In genomic region chr11:68031136-68031459, GRCh38 we compare ENCODE assay signal across 8 cellular contexts. TPM values are rescaled to one million over a fixed set of nuclear protein-coding genes. Genes with fewer than 3 reads are reported as not detected.
A peak's percentile ranks its signal among the peaks of the same experiment; 100 is the strongest.
DNase-seq lines count a peak whose midpoint lies in the region; ATAC-seq, FAIRE-seq and TF ChIP-seq lines count a peak whose summit lies in the region.

No MANE protein-coding gene starts in this region.

- TF ChIP-seq RAD21 in A549 (conservative IDR thresholded peaks at IDR 0.05 in 1 of 2, IDR thresholded peaks at IDR 0.05 in 1 of 2) (no peak), IMR-90 (IDR thresholded peaks at IDR 0.05; ENCODE audit: low read length) (no peak)

- CTCF ChIA-PET in A549 (lab: Yijun Ruan, JAX): interaction anchor here (1.1 to 1.3 kb wide), 3 partner anchors 9 to 75 kb away, joined by 3 to 4 read pairs (median 3); no protein-coding TSS in a partner anchor
- CTCF ChIA-PET in IMR-90 (lab: Yijun Ruan, JAX): no interaction called here
- CTCF ChIA-PET in mammary epithelial cell (lab: Charles Lee; ENCODE audit: low non-redundant PET): no interaction called here

- H3K79me2 ChIP-seq in mammary epithelial cell (ENCODE audit: insufficient read depth, low read length): peaks cover 28% of the 10 kb centered on the region

- peak overlapping the region; percentile 82 for H4K5ac ChIP-seq in IMR-90 (ENCODE audit: low read depth, low read length)

- TF ChIP-seq POLR2A in A549 (IDR thresholded peaks at IDR 0.05; ENCODE audit: low read length): no peak
- no peak for TF ChIP-seq POLR2A in IMR-90 (IDR thresholded peaks at IDR 0.05; ENCODE audit: low read depth, low read length)

- 7% methylated on average over 10 of the region's 10 CpGs for WGBS in A549 (ENCODE audit: missing lambda C conversion rate)
- no CpG with 5 or more reads among the region's 10 CpGs for WGBS in IMR-90 (ENCODE audit: extremely low coverage in 2 of 2, insufficient read length in 1 of 2), 2 experiments
- 17% methylated on average over 5 of the region's 10 CpGs for WGBS in mammary epithelial cell (ENCODE audit: low coverage, missing lambda C conversion rate)
- 12 to 13% methylated on average over 10 of the region's 10 CpGs for WGBS in lung, 2 donors

- no peak for TF ChIP-seq EP300 in A549 (IDR thresholded peaks at IDR 0.05)

- H3K9ac ChIP-seq in IMR-90 (ENCODE audit: low read depth, low read length): peak overlapping the region; percentile 98
- H3K9ac ChIP-seq in mammary epithelial cell (ENCODE audit: insufficient read depth, low read length): peak overlapping the region; percentile 93

- no peak for FAIRE-seq in A549 (lab: Jason Lieb, UNC)

- H2AK9ac ChIP-seq in IMR-90 (replicated peaks; ENCODE audit: low read depth, low read length, poor library complexity): peak overlapping the region; percentile 97

- peaks cover 8% of the 10 kb centered on the region for H3K9me1 ChIP-seq in IMR-90 (ENCODE audit: insufficient read depth, low read length)

- H2BK5ac ChIP-seq in IMR-90 (ENCODE audit: low read depth, low read length, poor library complexity, severe bottlenecking): peak overlapping the region; percentile 63

- H3K23ac ChIP-seq in IMR-90 (ENCODE audit: low read depth, low read length): peak overlapping the region; percentile 68

- peak overlapping the region; percentile 49; the same call in 1 of the 2 replicates for H3K18ac ChIP-seq in IMR-90 (ENCODE audit: low read depth, low read length)

- H3K36me3 ChIP-seq in IMR-90 (ENCODE audit: control insufficient read depth, insufficient read depth, low read length) (peaks cover 9% of the 10 kb centered on the region), mammary epithelial cell (ENCODE audit: insufficient read depth, low read length) (peaks cover 9% of the 10 kb centered on the region), lung (ENCODE audit: control insufficient read depth in 2 of 2, insufficient read depth in 2 of 2, low read length in 2 of 2) (peaks cover 0 to 21% of the 10 kb centered on the region in 2 donors)

- peaks cover 33 to 61% of the 10 kb centered on the region in 2 experiments for H3K79me1 ChIP-seq in IMR-90 (ENCODE audit: low read depth in 1 of 2, low read length in 2 of 2)

- peak overlapping the region; percentile 83 for H3K56ac ChIP-seq in IMR-90 (ENCODE audit: extremely low read depth, insufficient read depth, low read length)

- H2AFZ ChIP-seq in IMR-90 (replicated peaks; ENCODE audit: low read length, poor library complexity) (peak overlapping the region; percentile 98), mammary epithelial cell (ENCODE audit: low read depth, low read length) (peak overlapping the region; percentile 93)

- peak overlapping the region; percentile 30; the same call in 1 of the 2 replicates for H2BK120ac ChIP-seq in IMR-90 (ENCODE audit: low read depth, low read length)

- dilution Hi-C loops in IMR-90 (cut with HindIII; ENCODE audit: low sequenced_read_pairs, unreplicated experiment) (no loop called here), mammary epithelial cell (cut with HindIII; ENCODE audit: low sequenced_read_pairs) (no loop called here)

- intact Hi-C loops in IMR-90 (cut with micrococcal nuclease) (no loop called here), mammary epithelial cell (cut with micrococcal nuclease) (no loop called here)

- H2AK5ac ChIP-seq in IMR-90 (ENCODE audit: low read depth, low read length): peak overlapping the region; percentile 99

- H4K91ac ChIP-seq in IMR-90 (ENCODE audit: insufficient read depth, low read depth, low read length): peak overlapping the region; percentile 88

- H3K14ac ChIP-seq in IMR-90 (replicated peaks; ENCODE audit: low read depth, low read length): peak overlapping the region; percentile 94

- H2BK15ac ChIP-seq in IMR-90 (ENCODE audit: low read depth, low read length): 0 out of 3 replicates have a peak overlapping the region, but pooled peaks have one; percentile 2

- peak overlapping the region; percentile 94 to 98 for H3K27ac ChIP-seq in A549
- peak overlapping the region; percentile 91 for H3K27ac ChIP-seq in IMR-90 (ENCODE audit: insufficient read depth, low read length)
- peak overlapping the region; percentile 51 for H3K27ac ChIP-seq in mammary epithelial cell (ENCODE audit: insufficient read depth, low read depth, low read length)
- H3K27ac ChIP-seq in lung (ENCODE audit: low read depth in 1 of 2, low read length in 1 of 2): peak overlapping the region; percentile 92 to 93

- in situ Hi-C loops in IMR-90 (cut with MboI; ENCODE audit: low sequenced_read_pairs): no loop called here
- in situ Hi-C loops in mammary epithelial cell (cut with MboI; ENCODE audit: low sequenced_read_pairs in 2 of 2): no loop called here

- H3K4me1 ChIP-seq in A549 (peaks cover 62% of the 10 kb centered on the region), IMR-90 (ENCODE audit: control insufficient read depth, insufficient read depth, low read length) (peaks cover 30% of the 10 kb centered on the region), mammary epithelial cell (ENCODE audit: insufficient read depth, low read length) (peaks cover 41% of the 10 kb centered on the region), lung (ENCODE audit: control insufficient read depth in 2 of 2, insufficient read depth in 2 of 2, low read length in 2 of 2) (peaks cover 12 to 16% of the 10 kb centered on the region in 2 donors)

- no peak overlapping the region for H2BK20ac ChIP-seq in IMR-90 (ENCODE audit: low read depth, low read length)

- DNase-seq in A549 (ENCODE audit: low read depth in 1 of 2, low spot score in 1 of 2) (no peak), IMR-90 (no peak), mammary epithelial cell (no peak), lung (ENCODE audit: low spot score) (no peak), NCI-H146 treated with DMSO at 0.1 percent for 48 hours (lab: John Stamatoyannopoulos, UW; ENCODE audit: unreplicated experiment) (no peak), MV-4-11 (lab: John Stamatoyannopoulos, UW) (no peak), NCI-H82 (lab: John Stamatoyannopoulos, UW) (no peak)

- H3K27me3 ChIP-seq in IMR-90 (ENCODE audit: control insufficient read depth, insufficient read depth, low read length): no peaks in the 10 kb centered on the region
- no peaks in the 10 kb centered on the region for H3K27me3 ChIP-seq in mammary epithelial cell (ENCODE audit: insufficient read depth, low read length)
- no peaks in the 10 kb centered on the region for H3K27me3 ChIP-seq in lung (ENCODE audit: control insufficient read depth, insufficient read depth)

- ATAC-seq in A549 (peak; percentile 1 to 2; a peak in 3 of 6 replicates), IMR-90 (ENCODE audit: low read depth) (peak; percentile 5), lung (ENCODE audit: insufficient read depth, low FRiP score) (no peak), GM21423 (IDR thresholded peaks at IDR 0.05; ENCODE audit: unreplicated experiment) (no peak)

- TF ChIP-seq CTCF in A549 (IDR thresholded peaks at IDR 0.05): no peak
- TF ChIP-seq CTCF in IMR-90 (conservative IDR thresholded peaks at IDR 0.05; ENCODE audit: low read depth, low read length): no peak
- no peak for TF ChIP-seq CTCF in mammary epithelial cell (conservative IDR thresholded peaks at IDR 0.05 in 1 of 2, IDR thresholded peaks at IDR 0.05 in 1 of 2; ENCODE audit: extremely low read depth in 1 of 2, insufficient read depth in 1 of 2, low read depth in 1 of 2, low read length in 2 of 2)
- TF ChIP-seq CTCF in lung (IDR thresholded peaks at IDR 0.05; ENCODE audit: control extremely low read depth, extremely low read depth): no peak

- H3K9me3 ChIP-seq in A549: no peaks in the 10 kb centered on the region
- no peaks in the 10 kb centered on the region for H3K9me3 ChIP-seq in IMR-90 (ENCODE audit: control insufficient read depth, insufficient read depth, low read length)
- H3K9me3 ChIP-seq in mammary epithelial cell (replicated peaks; ENCODE audit: insufficient read depth, low read length): no peaks in the 10 kb centered on the region
- H3K9me3 ChIP-seq in lung (ENCODE audit: control insufficient read depth in 2 of 2, insufficient read depth in 1 of 2, low read length in 1 of 2): no peaks in the 10 kb centered on the region

- peak overlapping the region; percentile 94 for H3K4me3 ChIP-seq in A549
- H3K4me3 ChIP-seq in IMR-90 (ENCODE audit: insufficient read depth, low read depth, low read length): peak overlapping the region; percentile 83
- peak overlapping the region; percentile 79 to 98 (median 86) for H3K4me3 ChIP-seq in mammary epithelial cell (replicated peaks in 1 of 3; ENCODE audit: insufficient read depth in 1 of 3, low read depth in 2 of 3, low read length in 3 of 3)
- H3K4me3 ChIP-seq in lung: peak overlapping the region; percentile 89

- BruUV-seq in IMR-90 (replicated peaks; lab: Mats Ljungman, UMichigan) (no TSS peak), mammary epithelial cell (replicated peaks; lab: Mats Ljungman, UMichigan) (no TSS peak)

- H3K4ac ChIP-seq in IMR-90 (ENCODE audit: low read depth, low read length): peak overlapping the region; percentile 98

- H4K20me1 ChIP-seq in IMR-90 (ENCODE audit: insufficient read depth, low read length) (no peaks in the 10 kb centered on the region), mammary epithelial cell (ENCODE audit: insufficient read depth, low read length) (no peaks in the 10 kb centered on the region)

- POLR2A ChIA-PET in A549 (lab: Yijun Ruan, JAX): interaction anchor here (1.8 to 2.5 kb wide), 2 partner anchors 18 to 21 kb away, joined by 16 read pairs; partner anchors contain the start of gene ALDH3B1
- POLR2A ChIA-PET in IMR-90 (lab: Charles Lee; ENCODE audit: unreplicated experiment): no interaction called here

- peak overlapping the region; percentile 88 for H3K4me2 ChIP-seq in A549
- H3K4me2 ChIP-seq in IMR-90 (ENCODE audit: low read depth, low read length): peak overlapping the region; percentile 95
- H3K4me2 ChIP-seq in mammary epithelial cell (ENCODE audit: insufficient read depth, low read depth, low read length): peak overlapping the region; percentile 81

- peak overlapping the region; percentile 94 to 99 for H4K8ac ChIP-seq in IMR-90 (ENCODE audit: low read depth in 2 of 2, low read length in 2 of 2)

RNA-seq across cellular contexts. Expression of gene NDUFS8, which starts 0.6 kb away (rescaled TPM):
- polyA plus RNA-seq in A549 (2011; rRNA removed) (71.0 and 73.7 TPM in 2 replicates), A549 (2017; fragmentation: RNase III; extraction: RNeasy Plus Mini Kit Qiagen cat#74134 plus additional on column Dnase treatment) (283 to 300 TPM (median 298 TPM) in 3 replicates), IMR-90 (2012; rRNA removed) (131 and 165 TPM in 2 replicates), mammary epithelial cell (106 TPM), lung (100 to 1,000 TPM; 139 to 180 TPM)
- 361 and 428 TPM in 2 replicates for polyA plus RNA-seq in A549 (2012; cell fraction: cytosol; rRNA removed)
- 379 and 494 TPM in 2 replicates for polyA plus RNA-seq in A549 (2012; cell fraction: nucleus; rRNA removed)
- polyA minus RNA-seq in A549 (2011; rRNA and poly(A)+ RNA removed): 93.4 and 105 TPM in 2 replicates
- total RNA-seq in IMR-90 (2012; rRNA removed) (80.0 and 85.9 TPM in 2 replicates), mammary epithelial cell (100 to 1,000 TPM in 1 of 2 donors, 10 to 100 TPM in 1; 74.7 to 144 TPM), lung (100 to 1,000 TPM in 1 of 2 donors, 10 to 100 TPM in 1; 57.8 to 151 TPM)
- 305 and 345 TPM in 2 replicates for polyA plus RNA-seq in IMR-90 (2012; cell fraction: cytosol; rRNA removed)
- 87.1 and 239 TPM in 2 replicates for polyA plus RNA-seq in IMR-90 (2012; cell fraction: nucleus; rRNA removed; ENCODE audit: low replicate concordance)
- 171 TPM for polyA minus RNA-seq in mammary epithelial cell

RNA-seq across cellular contexts. Expression of gene TCIRG1, which starts 7.7 kb away (rescaled TPM):
- polyA plus RNA-seq in A549 (2011; rRNA removed): 36.3 and 49.4 TPM in 2 replicates
- 99.5 and 132 TPM in 2 replicates for polyA plus RNA-seq in A549 (2012; cell fraction: cytosol; rRNA removed)
- polyA plus RNA-seq in A549 (2012; cell fraction: nucleus; rRNA removed): 1,336 and 1,871 TPM in 2 replicates
- 94.9 to 120 TPM (median 115 TPM) in 3 replicates for polyA plus RNA-seq in A549 (2017; fragmentation: RNase III; extraction: RNeasy Plus Mini Kit Qiagen cat#74134 plus additional on column Dnase treatment)
- 33.0 and 50.4 TPM in 2 replicates for polyA minus RNA-seq in A549 (2011; rRNA and poly(A)+ RNA removed)
- total RNA-seq in IMR-90 (2012; rRNA removed): 25.3 and 30.8 TPM in 2 replicates
- polyA plus RNA-seq in IMR-90 (2012; rRNA removed): 117 and 148 TPM in 2 replicates
- polyA plus RNA-seq in IMR-90 (2012; cell fraction: cytosol; rRNA removed): 31.2 and 68.1 TPM in 2 replicates
- polyA plus RNA-seq in IMR-90 (2012; cell fraction: nucleus; rRNA removed; ENCODE audit: low replicate concordance): 905 and 2,934 TPM in 2 replicates
- total RNA-seq in mammary epithelial cell: 10 to 100 TPM in 1 of 2 donors, 1 to 10 TPM in 1; 5.0 to 38.9 TPM
- 28.6 TPM for polyA plus RNA-seq in mammary epithelial cell
- polyA minus RNA-seq in mammary epithelial cell: 23.8 TPM
- total RNA-seq in lung: 100 to 1,000 TPM in 1 of 2 donors, 10 to 100 TPM in 1; 70.2 to 322 TPM
- polyA plus RNA-seq in lung: 100 to 1,000 TPM; 244 to 438 TPM

RNA-seq across cellular contexts. Expression of gene ALDH3B1, which starts 21.0 kb away (rescaled TPM):
- polyA plus RNA-seq in A549 (2011; rRNA removed): 109 and 130 TPM in 2 replicates
- polyA plus RNA-seq in A549 (2012; cell fraction: cytosol; rRNA removed): 155 and 214 TPM in 2 replicates
- 236 and 305 TPM in 2 replicates for polyA plus RNA-seq in A549 (2012; cell fraction: nucleus; rRNA removed)
- 93.7 to 104 TPM (median 94.4 TPM) in 3 replicates for polyA plus RNA-seq in A549 (2017; fragmentation: RNase III; extraction: RNeasy Plus Mini Kit Qiagen cat#74134 plus additional on column Dnase treatment)
- polyA minus RNA-seq in A549 (2011; rRNA and poly(A)+ RNA removed): 46.0 and 65.0 TPM in 2 replicates
- total RNA-seq in IMR-90 (2012; rRNA removed): 11.8 and 11.9 TPM in 2 replicates
- 22.8 and 28.5 TPM in 2 replicates for polyA plus RNA-seq in IMR-90 (2012; rRNA removed)
- 18.0 and 34.9 TPM in 2 replicates for polyA plus RNA-seq in IMR-90 (2012; cell fraction: cytosol; rRNA removed)
- 29.6 and 66.4 TPM in 2 replicates for polyA plus RNA-seq in IMR-90 (2012; cell fraction: nucleus; rRNA removed; ENCODE audit: low replicate concordance)
- total RNA-seq in mammary epithelial cell: 10 to 100 TPM; 10.6 to 20.8 TPM
- 8.7 TPM for polyA plus RNA-seq in mammary epithelial cell
- polyA minus RNA-seq in mammary epithelial cell: 2.8 TPM
- 100 to 1,000 TPM in 1 of 2 donors, 10 to 100 TPM in 1; 45.6 to 165 TPM for total RNA-seq in lung
- 100 to 1,000 TPM in 1 of 2 donors, 10 to 100 TPM in 1; 73.9 to 107 TPM for polyA plus RNA-seq in lung

RNA-seq across cellular contexts. Expression of gene UNC93B1, which starts 27.2 kb away (rescaled TPM):
- polyA plus RNA-seq in A549 (2011; rRNA removed) (49.4 and 55.5 TPM in 2 replicates), A549 (2017; fragmentation: RNase III; extraction: RNeasy Plus Mini Kit Qiagen cat#74134 plus additional on column Dnase treatment) (43.7 to 51.2 TPM (median 47.1 TPM) in 3 replicates), IMR-90 (2012; rRNA removed) (18.8 and 19.2 TPM in 2 replicates), mammary epithelial cell (24.5 TPM), lung (100 to 1,000 TPM in 1 of 2 donors, 10 to 100 TPM in 1; 71.6 to 104 TPM)
- 69.3 and 103 TPM in 2 replicates for polyA plus RNA-seq in A549 (2012; cell fraction: cytosol; rRNA removed)
- polyA plus RNA-seq in A549 (2012; cell fraction: nucleus; rRNA removed): 270 and 373 TPM in 2 replicates
- 103 and 125 TPM in 2 replicates for polyA minus RNA-seq in A549 (2011; rRNA and poly(A)+ RNA removed)
- total RNA-seq in IMR-90 (2012; rRNA removed) (10.6 and 10.9 TPM in 2 replicates), mammary epithelial cell (10 to 100 TPM; 20.7 to 22.0 TPM), lung (100 to 1,000 TPM in 1 of 2 donors, 10 to 100 TPM in 1; 44.3 to 124 TPM)
- polyA plus RNA-seq in IMR-90 (2012; cell fraction: cytosol; rRNA removed): 10.1 and 28.4 TPM in 2 replicates
- polyA plus RNA-seq in IMR-90 (2012; cell fraction: nucleus; rRNA removed; ENCODE audit: low replicate concordance): 48.5 and 108 TPM in 2 replicates
- polyA minus RNA-seq in mammary epithelial cell: 30.1 TPM

Comparison
In these comparisons a context has a peak if more than half of its experiments do, and no peak if none do; other contexts are left out.
1. ATAC-seq: peak in A549 (2 of 2) and IMR-90 (single experiment); none in lung (single experiment) and GM21423 (single experiment).
2. Peak in every context shown above with its lines, with median percentiles within 50 percentile points of each other: H3K27ac ChIP-seq, H3K4me2 ChIP-seq and H3K4me3 ChIP-seq.